In genomic region chr14:102086972-102087761, GRCh38 we compare ENCODE assay signal across 8 cellular contexts. TPM values are rescaled to one million over a fixed set of nuclear protein-coding genes. Genes with fewer than 3 reads are reported as not detected.
DNase-seq lines count a peak whose midpoint lies in the region; ATAC-seq lines count a peak whose summit lies in the region.

Gene HSP90AA1 (minus strand): TSS chr14:102087044. CDS start chr14:102086378, 666 bp downstream.

- peak within 1 kb of the TSS; percentile 96 for H3K27ac Mint-ChIP-seq in memory B cell

- peak; percentile 78 for DNase-seq in CMK (ENCODE audit: low read depth)
- peak; percentile 85 for DNase-seq in HT-29 (ENCODE audit: low spot score)
- peak; percentile 94 for DNase-seq in NK-92 treated with Interleukin-12 subunit alpha and Interleukin-12 subunit beta, amount 100 ng/mL, for 24 hours (lab: John Stamatoyannopoulos, UW)
- peak; percentile 99 for DNase-seq in activated CD8-positive, alpha-beta memory T cell treated with anti-CD3 and anti-CD28 coated beads for 24 hours
- peak; percentile 91 for DNase-seq in effector CD8-positive, alpha-beta T cell (lab: John Stamatoyannopoulos, UW)
- DNase-seq in memory B cell (ENCODE audit: low spot score in 2 of 2) = peak; percentile 89 to 94
- DNase-seq in stimulated activated CD8-positive, alpha-beta memory T cell treated with anti-CD3 and anti-CD28 coated beads, Interleukin-12 subunit alpha, Interleukin-12 subunit beta, amount 100 ng/mL, for 1 hour (ENCODE audit: low read depth) = peak; percentile 97

- peak; percentile 87 for ATAC-seq in GM19468 (IDR thresholded peaks at IDR 0.05; ENCODE audit: extremely low read depth, unreplicated experiment)
- peak; percentile 78 for ATAC-seq in memory B cell (ENCODE audit: low read depth)

- peaks cover 21% of the 10 kb centered on the region for H3K36me3 Mint-ChIP-seq in memory B cell

- H3K4me3 Mint-ChIP-seq in memory B cell = peak within 1 kb of the TSS; percentile 93

- no peaks in the 10 kb centered on the region for H3K27me3 Mint-ChIP-seq in memory B cell

- H3K9me3 Mint-ChIP-seq in memory B cell = no peaks in the 10 kb centered on the region

- H3K4me1 Mint-ChIP-seq in memory B cell = peaks cover 34% of the 10 kb centered on the region

RNA-seq across cellular contexts. Expression of gene HSP90AA1, which starts in this region (rescaled TPM):
- 90.5 and 100 TPM in 2 replicates for total RNA-seq in HT-29 (2014; rRNA removed; shearing (Covaris generic))

Comparison
In these comparisons a context has a peak if more than half of its experiments do, and no peak if none do; other contexts are left out.
1. Peak in every context shown above with its lines: DNase-seq and ATAC-seq.